Comparison of ENCODE assay signal across 4 cellular contexts in the genomic region with DNA sequence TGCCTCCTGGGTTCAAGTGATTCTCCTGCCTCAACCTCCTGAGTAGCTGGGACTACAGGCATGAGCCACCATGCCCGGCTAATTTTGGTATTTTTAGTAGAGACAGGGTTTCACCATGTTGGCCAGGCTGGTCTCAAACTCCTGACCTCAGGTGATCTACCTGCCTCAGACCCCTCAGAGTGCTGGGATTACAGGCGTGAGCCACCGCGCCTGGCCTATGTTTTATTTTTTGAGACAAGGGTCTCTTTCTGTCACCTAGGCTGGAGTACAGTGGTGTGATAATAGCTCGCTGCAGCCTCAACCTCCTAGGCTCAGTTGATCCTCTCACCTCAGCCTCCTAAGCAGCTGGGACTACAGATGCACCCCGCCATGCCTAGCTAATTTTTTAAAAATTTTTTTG. TPM values are rescaled to one million over a fixed set of nuclear protein-coding genes. Genes with fewer than 3 reads are reported as not detected.
A peak's percentile ranks its signal among the peaks of the same experiment; 100 is the strongest.
DNase-seq lines count a peak whose midpoint lies in the region; ATAC-seq and TF ChIP-seq lines count a peak whose summit lies in the region.
"Not testable (repeated sequence)": the region's sequence is repeated elsewhere in the genome, so short reads cannot be mapped to it uniquely, and the experiment has no call there.

No MANE protein-coding gene starts in this region.

- H3K4me1 ChIP-seq in Karpas-422 (ENCODE audit: low read length): peaks cover 50% of the 10 kb centered on the region
- not testable (repeated sequence) for H3K4me1 ChIP-seq in upper lobe of right lung

- not testable (repeated sequence) for H3K4me2 ChIP-seq in Karpas-422 (ENCODE audit: low read depth, low read length, poor library complexity, severe bottlenecking)

- H3K27ac ChIP-seq in Karpas-422 (ENCODE audit: low read length): peak overlapping the region; percentile 95
- not testable (repeated sequence) for H3K27ac ChIP-seq in upper lobe of right lung

- H3K9me3 ChIP-seq in Karpas-422 (ENCODE audit: low read length); upper lobe of right lung: not testable (repeated sequence)

- not testable (repeated sequence) for ATAC-seq in upper lobe of right lung

- not testable (repeated sequence) for H4K20me1 ChIP-seq in Karpas-422 (ENCODE audit: insufficient read depth, low read depth, low read length)

- H2AFZ ChIP-seq in Karpas-422 (ENCODE audit: low read length): not testable (repeated sequence)

- H3K27me3 ChIP-seq in Karpas-422 (ENCODE audit: low read length); upper lobe of right lung: not testable (repeated sequence)

- not testable (repeated sequence) for DNase-seq in Karpas-422
- DNase-seq in mesenteric fat pad (ENCODE audit: low spot score) (peak; percentile 62), posterior vena cava (ENCODE audit: low spot score) (peak; percentile 40), upper lobe of right lung (peak; percentile 6)

- not testable (repeated sequence) for H3K4me3 ChIP-seq in Karpas-422 (ENCODE audit: low read length); upper lobe of right lung

- H3K9me2 ChIP-seq in Karpas-422 (replicated peaks; ENCODE audit: insufficient read depth, low read length): not testable (repeated sequence)

- not testable (repeated sequence) for H3K9ac ChIP-seq in Karpas-422 (ENCODE audit: low read length)

- intact Hi-C loops in posterior vena cava (cut with DNase I); upper lobe of right lung (cut with DNase I): not testable (repeated sequence)

- H3K36me3 ChIP-seq in Karpas-422 (ENCODE audit: insufficient read depth, low read length) (peaks cover 72% of the 10 kb centered on the region), upper lobe of right lung (peaks cover 55% of the 10 kb centered on the region)

- not testable (repeated sequence) for TF ChIP-seq CTCF in upper lobe of right lung (IDR thresholded peaks at IDR 0.05)

- not testable (repeated sequence) for H3K79me2 ChIP-seq in Karpas-422 (ENCODE audit: low read length)

RNA-seq across cellular contexts. Expression of a gene that starts 13.9 kb away (rescaled TPM):
- 43.7 and 48.2 TPM in 2 replicates for total RNA-seq in Karpas-422 (2014; rRNA removed; shearing (Covaris generic); ENCODE audit: low replicate concordance)
- total RNA-seq in mesenteric fat pad (18.5 TPM), posterior vena cava (10 to 100 TPM; 10.8 to 13.5 TPM), upper lobe of right lung (20.8 TPM)

RNA-seq across cellular contexts. Expression of a gene that starts 27.0 kb away (rescaled TPM):
- total RNA-seq in Karpas-422 (2014; rRNA removed; shearing (Covaris generic); ENCODE audit: low replicate concordance): 88.4 and 293 TPM in 2 replicates
- total RNA-seq in mesenteric fat pad: 141 TPM
- 100 to 1,000 TPM in 1 of 2 donors, 10 to 100 TPM in 1; 95.8 to 106 TPM for total RNA-seq in posterior vena cava
- total RNA-seq in upper lobe of right lung: 76.7 TPM

RNA-seq across cellular contexts. Expression of a gene that starts 47.7 kb away (rescaled TPM):
- total RNA-seq in Karpas-422 (2014; rRNA removed; shearing (Covaris generic); ENCODE audit: low replicate concordance): 35.2 and 57.2 TPM in 2 replicates
- total RNA-seq in mesenteric fat pad (49.4 TPM), posterior vena cava (10 to 100 TPM; 19.5 to 25.9 TPM), upper lobe of right lung (27.7 TPM)

RNA-seq across cellular contexts. Expression of a gene that starts 55.8 kb away (rescaled TPM):
- 4.5 and 5.0 TPM in 2 replicates for total RNA-seq in Karpas-422 (2014; rRNA removed; shearing (Covaris generic); ENCODE audit: low replicate concordance)
- total RNA-seq in mesenteric fat pad (20.2 TPM), posterior vena cava (10 to 100 TPM; 40.0 to 57.5 TPM), upper lobe of right lung (83.5 TPM)
